In the genomic region with DNA sequence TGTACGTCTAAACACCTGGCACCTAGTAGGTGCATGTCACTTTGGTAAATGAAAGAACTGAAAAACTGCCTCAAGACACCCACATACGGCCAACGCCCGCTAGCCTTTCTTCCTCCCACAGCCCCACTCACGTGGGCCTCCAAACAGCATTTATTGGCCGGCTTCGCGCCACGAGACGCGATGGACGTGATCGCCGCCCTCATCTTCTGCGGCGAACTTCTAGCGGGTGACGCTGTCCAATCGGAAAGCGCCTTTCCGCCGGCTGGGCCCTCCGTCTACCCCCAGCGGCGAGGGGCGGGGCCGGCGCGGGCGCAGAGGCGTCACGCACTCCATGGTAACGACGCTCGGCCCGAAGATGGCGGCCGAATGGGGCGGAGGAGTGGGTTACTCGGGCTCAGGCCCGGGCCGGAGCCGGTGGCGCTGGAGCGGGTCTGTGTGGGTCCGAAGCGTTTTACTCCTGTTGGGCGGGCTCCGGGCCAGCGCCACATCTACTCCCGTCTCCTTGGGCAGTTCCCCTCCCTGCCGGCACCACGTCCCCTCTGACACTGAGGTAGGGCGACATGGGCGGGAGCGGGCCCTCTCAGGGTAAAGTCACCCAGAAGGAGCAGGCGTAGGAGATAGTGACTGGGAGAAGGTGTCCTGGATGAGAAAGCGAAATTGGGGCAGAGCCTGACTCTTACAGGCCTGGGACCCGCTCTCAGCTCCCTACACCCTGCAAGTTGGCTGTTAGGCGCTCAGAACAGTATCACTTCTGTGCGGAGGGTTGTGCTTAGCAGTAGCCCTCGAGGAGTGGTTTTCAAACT, we compare ENCODE assay signal across 1 cellular context.
TF ChIP-seq lines count a peak whose summit lies in the region.

Gene LMLN (plus strand): TSS at position 327 of the 803 bp plus-strand sequence. CDS start 29 bp downstream, at position 356.

TF ChIP-seq in HepG2, 621 proteins besides CTCF, POLR2A, EP300 and RAD21 (continued from another document and continues in another):
- TF ChIP-seq, protein P1, sequence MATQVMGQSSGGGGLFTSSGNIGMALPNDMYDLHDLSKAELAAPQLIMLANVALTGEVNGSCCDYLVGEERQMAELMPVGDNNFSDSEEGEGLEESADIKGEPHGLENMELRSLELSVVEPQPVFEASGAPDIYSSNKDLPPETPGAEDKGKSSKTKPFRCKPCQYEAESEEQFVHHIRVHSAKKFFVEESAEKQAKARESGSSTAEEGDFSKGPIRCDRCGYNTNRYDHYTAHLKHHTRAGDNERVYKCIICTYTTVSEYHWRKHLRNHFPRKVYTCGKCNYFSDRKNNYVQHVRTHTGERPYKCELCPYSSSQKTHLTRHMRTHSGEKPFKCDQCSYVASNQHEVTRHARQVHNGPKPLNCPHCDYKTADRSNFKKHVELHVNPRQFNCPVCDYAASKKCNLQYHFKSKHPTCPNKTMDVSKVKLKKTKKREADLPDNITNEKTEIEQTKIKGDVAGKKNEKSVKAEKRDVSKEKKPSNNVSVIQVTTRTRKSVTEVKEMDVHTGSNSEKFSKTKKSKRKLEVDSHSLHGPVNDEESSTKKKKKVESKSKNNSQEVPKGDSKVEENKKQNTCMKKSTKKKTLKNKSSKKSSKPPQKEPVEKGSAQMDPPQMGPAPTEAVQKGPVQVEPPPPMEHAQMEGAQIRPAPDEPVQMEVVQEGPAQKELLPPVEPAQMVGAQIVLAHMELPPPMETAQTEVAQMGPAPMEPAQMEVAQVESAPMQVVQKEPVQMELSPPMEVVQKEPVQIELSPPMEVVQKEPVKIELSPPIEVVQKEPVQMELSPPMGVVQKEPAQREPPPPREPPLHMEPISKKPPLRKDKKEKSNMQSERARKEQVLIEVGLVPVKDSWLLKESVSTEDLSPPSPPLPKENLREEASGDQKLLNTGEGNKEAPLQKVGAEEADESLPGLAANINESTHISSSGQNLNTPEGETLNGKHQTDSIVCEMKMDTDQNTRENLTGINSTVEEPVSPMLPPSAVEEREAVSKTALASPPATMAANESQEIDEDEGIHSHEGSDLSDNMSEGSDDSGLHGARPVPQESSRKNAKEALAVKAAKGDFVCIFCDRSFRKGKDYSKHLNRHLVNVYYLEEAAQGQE (IDR thresholded peaks at IDR 0.05; ENCODE audit: borderline replicate concordance in 1 of 2, low read depth in 1 of 2, low read length in 2 of 2), result no peak
- peak; percentile 55; the same call in 1 of the 2 replicates for TF ChIP-seq KDM5B (CRISPR knock-in tag; IDR thresholded peaks at IDR 0.05; ENCODE audit: borderline replicate concordance)
- no peak; the same call in 1 of the 2 replicates for TF ChIP-seq ZNF713 (CRISPR knock-in tag; IDR thresholded peaks at IDR 0.05)
- TF ChIP-seq ISX (CRISPR knock-in tag; conservative IDR thresholded peaks at IDR 0.05), result no peak
- TF ChIP-seq LCORL (IDR thresholded peaks at IDR 0.05), result no peak
- no peak for TF ChIP-seq LCORL (CRISPR knock-in tag; IDR thresholded peaks at IDR 0.05)
- TF ChIP-seq, protein P2, sequence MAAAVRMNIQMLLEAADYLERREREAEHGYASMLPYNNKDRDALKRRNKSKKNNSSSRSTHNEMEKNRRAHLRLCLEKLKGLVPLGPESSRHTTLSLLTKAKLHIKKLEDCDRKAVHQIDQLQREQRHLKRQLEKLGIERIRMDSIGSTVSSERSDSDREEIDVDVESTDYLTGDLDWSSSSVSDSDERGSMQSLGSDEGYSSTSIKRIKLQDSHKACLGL (CRISPR knock-in tag; IDR thresholded peaks at IDR 0.05), result no peak; the same call in 1 of the 2 replicates
- no peak for TF ChIP-seq KAT7 (CRISPR knock-in tag; IDR thresholded peaks at IDR 0.05; ENCODE audit: borderline replicate concordance)
- TF ChIP-seq DNMT1 (CRISPR knock-in tag; IDR thresholded peaks at IDR 0.05), result no peak
- 0 out of 2 replicates have a peak, but pooled peaks have one; percentile 44 for TF ChIP-seq ZBTB33 (CRISPR knock-in tag; IDR thresholded peaks at IDR 0.05)
- TF ChIP-seq, protein P3, sequence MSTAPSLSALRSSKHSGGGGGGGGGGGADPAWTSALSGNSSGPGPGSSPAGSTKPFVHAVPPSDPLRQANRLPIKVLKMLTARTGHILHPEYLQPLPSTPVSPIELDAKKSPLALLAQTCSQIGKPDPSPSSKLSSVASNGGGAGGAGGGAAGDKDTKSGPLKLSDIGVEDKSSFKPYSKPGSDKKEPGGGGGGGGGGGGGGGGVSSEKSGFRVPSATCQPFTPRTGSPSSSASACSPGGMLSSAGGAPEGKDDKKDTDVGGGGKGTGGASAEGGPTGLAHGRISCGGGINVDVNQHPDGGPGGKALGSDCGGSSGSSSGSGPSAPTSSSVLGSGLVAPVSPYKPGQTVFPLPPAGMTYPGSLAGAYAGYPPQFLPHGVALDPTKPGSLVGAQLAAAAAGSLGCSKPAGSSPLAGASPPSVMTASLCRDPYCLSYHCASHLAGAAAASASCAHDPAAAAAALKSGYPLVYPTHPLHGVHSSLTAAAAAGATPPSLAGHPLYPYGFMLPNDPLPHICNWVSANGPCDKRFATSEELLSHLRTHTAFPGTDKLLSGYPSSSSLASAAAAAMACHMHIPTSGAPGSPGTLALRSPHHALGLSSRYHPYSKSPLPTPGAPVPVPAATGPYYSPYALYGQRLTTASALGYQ (CRISPR knock-in tag; IDR thresholded peaks at IDR 0.05), result no peak
- TF ChIP-seq AGO2 (optimal IDR thresholded peaks at IDR 0.05; ENCODE audit: low read depth, low read length), result no peak
- peak; percentile 76; the same call in 1 of the 2 replicates for TF ChIP-seq BCL3 (CRISPR knock-in tag; IDR thresholded peaks at IDR 0.05)
- TF ChIP-seq ZKSCAN5 (CRISPR knock-in tag; IDR thresholded peaks at IDR 0.05), result no peak
- no peak for TF ChIP-seq FOXJ3 (CRISPR knock-in tag; IDR thresholded peaks at IDR 0.05; ENCODE audit: borderline replicate concordance)
- TF ChIP-seq TAF15 (IDR thresholded peaks at IDR 0.05; ENCODE audit: low read depth, low read length, poor library complexity, severe bottlenecking), result no peak
- TF ChIP-seq, protein P4, sequence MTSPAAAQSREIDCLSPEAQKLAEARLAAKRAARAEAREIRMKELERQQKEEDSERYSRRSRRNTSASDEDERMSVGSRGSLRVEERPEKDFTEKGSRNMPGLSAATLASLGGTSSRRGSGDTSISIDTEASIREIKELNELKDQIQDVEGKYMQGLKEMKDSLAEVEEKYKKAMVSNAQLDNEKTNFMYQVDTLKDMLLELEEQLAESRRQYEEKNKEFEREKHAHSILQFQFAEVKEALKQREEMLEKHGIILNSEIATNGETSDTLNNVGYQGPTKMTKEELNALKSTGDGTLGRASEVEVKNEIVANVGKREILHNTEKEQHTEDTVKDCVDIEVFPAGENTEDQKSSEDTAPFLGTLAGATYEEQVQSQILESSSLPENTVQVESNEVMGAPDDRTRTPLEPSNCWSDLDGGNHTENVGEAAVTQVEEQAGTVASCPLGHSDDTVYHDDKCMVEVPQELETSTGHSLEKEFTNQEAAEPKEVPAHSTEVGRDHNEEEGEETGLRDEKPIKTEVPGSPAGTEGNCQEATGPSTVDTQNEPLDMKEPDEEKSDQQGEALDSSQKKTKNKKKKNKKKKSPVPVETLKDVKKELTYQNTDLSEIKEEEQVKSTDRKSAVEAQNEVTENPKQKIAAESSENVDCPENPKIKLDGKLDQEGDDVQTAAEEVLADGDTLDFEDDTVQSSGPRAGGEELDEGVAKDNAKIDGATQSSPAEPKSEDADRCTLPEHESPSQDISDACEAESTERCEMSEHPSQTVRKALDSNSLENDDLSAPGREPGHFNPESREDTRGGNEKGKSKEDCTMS (CRISPR knock-in tag; conservative IDR thresholded peaks at IDR 0.05), result no peak
- TF ChIP-seq ZNF674 (CRISPR knock-in tag; IDR thresholded peaks at IDR 0.05; ENCODE audit: low read depth), result no peak
- TF ChIP-seq MAFF (IDR thresholded peaks at IDR 0.05; ENCODE audit: low read depth, low read length), result no peak
- TF ChIP-seq, protein P5, sequence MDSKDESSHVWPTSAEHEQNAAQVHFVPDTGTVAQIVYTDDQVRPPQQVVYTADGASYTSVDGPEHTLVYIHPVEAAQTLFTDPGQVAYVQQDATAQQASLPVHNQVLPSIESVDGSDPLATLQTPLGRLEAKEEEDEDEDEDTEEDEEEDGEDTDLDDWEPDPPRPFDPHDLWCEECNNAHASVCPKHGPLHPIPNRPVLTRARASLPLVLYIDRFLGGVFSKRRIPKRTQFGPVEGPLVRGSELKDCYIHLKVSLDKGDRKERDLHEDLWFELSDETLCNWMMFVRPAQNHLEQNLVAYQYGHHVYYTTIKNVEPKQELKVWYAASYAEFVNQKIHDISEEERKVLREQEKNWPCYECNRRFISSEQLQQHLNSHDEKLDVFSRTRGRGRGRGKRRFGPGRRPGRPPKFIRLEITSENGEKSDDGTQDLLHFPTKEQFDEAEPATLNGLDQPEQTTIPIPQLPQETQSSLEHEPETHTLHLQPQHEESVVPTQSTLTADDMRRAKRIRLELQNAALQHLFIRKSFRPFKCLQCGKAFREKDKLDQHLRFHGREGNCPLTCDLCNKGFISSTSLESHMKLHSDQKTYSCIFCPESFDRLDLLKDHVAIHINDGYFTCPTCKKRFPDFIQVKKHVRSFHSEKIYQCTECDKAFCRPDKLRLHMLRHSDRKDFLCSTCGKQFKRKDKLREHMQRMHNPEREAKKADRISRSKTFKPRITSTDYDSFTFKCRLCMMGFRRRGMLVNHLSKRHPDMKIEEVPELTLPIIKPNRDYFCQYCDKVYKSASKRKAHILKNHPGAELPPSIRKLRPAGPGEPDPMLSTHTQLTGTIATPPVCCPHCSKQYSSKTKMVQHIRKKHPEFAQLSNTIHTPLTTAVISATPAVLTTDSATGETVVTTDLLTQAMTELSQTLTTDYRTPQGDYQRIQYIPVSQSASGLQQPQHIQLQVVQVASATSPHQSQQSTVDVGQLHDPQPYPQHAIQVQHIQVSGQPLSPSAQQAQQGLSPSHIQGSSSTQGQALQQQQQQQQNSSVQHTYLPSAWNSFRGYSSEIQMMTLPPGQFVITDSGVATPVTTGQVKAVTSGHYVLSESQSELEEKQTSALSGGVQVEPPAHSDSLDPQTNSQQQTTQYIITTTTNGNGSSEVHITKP (CRISPR knock-in tag; IDR thresholded peaks at IDR 0.05; ENCODE audit: low read depth), result no peak
- TF ChIP-seq NR2F6 (IDR thresholded peaks at IDR 0.05), result no peak
- peak; percentile 9; the same call in 1 of the 2 replicates for TF ChIP-seq NR2F6 (CRISPR knock-in tag; IDR thresholded peaks at IDR 0.05)
- TF ChIP-seq, protein P6, sequence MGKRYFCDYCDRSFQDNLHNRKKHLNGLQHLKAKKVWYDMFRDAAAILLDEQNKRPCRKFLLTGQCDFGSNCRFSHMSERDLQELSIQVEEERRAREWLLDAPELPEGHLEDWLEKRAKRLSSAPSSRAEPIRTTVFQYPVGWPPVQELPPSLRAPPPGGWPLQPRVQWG (CRISPR knock-in tag; IDR thresholded peaks at IDR 0.05; ENCODE audit: borderline replicate concordance, low read depth), result no peak
- no peak for TF ChIP-seq ZBTB2 (CRISPR knock-in tag; IDR thresholded peaks at IDR 0.05; ENCODE audit: low read depth)
- TF ChIP-seq ONECUT2 (CRISPR knock-in tag; IDR thresholded peaks at IDR 0.05), result no peak
- TF ChIP-seq SP2 (CRISPR knock-in tag; IDR thresholded peaks at IDR 0.05), result peak; percentile 56; the same call in 1 of the 2 replicates
- no peak for TF ChIP-seq ZBTB42 (CRISPR knock-in tag; IDR thresholded peaks at IDR 0.05)
- TF ChIP-seq, protein P7, sequence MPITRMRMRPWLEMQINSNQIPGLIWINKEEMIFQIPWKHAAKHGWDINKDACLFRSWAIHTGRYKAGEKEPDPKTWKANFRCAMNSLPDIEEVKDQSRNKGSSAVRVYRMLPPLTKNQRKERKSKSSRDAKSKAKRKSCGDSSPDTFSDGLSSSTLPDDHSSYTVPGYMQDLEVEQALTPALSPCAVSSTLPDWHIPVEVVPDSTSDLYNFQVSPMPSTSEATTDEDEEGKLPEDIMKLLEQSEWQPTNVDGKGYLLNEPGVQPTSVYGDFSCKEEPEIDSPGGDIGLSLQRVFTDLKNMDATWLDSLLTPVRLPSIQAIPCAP (CRISPR knock-in tag; IDR thresholded peaks at IDR 0.05; ENCODE audit: low read depth), result no peak
- TF ChIP-seq RBAK (CRISPR knock-in tag; IDR thresholded peaks at IDR 0.05), result no peak
- TF ChIP-seq, protein P8, sequence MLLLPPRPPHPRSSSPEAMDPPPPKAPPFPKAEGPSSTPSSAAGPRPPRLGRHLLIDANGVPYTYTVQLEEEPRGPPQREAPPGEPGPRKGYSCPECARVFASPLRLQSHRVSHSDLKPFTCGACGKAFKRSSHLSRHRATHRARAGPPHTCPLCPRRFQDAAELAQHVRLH (CRISPR knock-in tag; IDR thresholded peaks at IDR 0.05; ENCODE audit: borderline replicate concordance, low read depth), result no peak; the same call in 1 of the 2 replicates
- no peak for TF ChIP-seq HNF4A (CRISPR knock-in tag; IDR thresholded peaks at IDR 0.05)
- TF ChIP-seq THAP7 (CRISPR knock-in tag; IDR thresholded peaks at IDR 0.05), result peak; percentile 59; the same call in 1 of the 2 replicates
- TF ChIP-seq SIX1 (CRISPR knock-in tag; IDR thresholded peaks at IDR 0.05; ENCODE audit: borderline replicate concordance), result no peak
